18 cellular contexts compared by ENCODE assay signal in genomic region chr9:101376117-101376866, GRCh38. TPM values are rescaled to one million over a fixed set of nuclear protein-coding genes. Genes with fewer than 3 reads are reported as not detected.
A peak's percentile ranks its signal among the peaks of the same experiment; 100 is the strongest.
DNase-seq lines count a peak whose midpoint lies in the region; ATAC-seq and TF ChIP-seq lines count a peak whose summit lies in the region.
"Had no signal": no experiment of that assay in that cellular context is flagged by ENCODE, and none has a peak within 500 bp of the region (broad histone marks: within the 10 kb centered on the region; RNA-seq: fewer than 3 reads in every experiment).

No MANE protein-coding gene starts in this region.

- intact Hi-C loops in activated CD4-positive, alpha-beta T cell treated with anti-CD3 and anti-CD28 coated beads for 36 hours (cut with DNase I, micrococcal nuclease), result no loop called here

- ATAC-seq in HG02678 (IDR thresholded peaks at IDR 0.05; ENCODE audit: unreplicated experiment), result no peak
- ATAC-seq in activated CD4-positive, alpha-beta T cell treated with anti-CD3 and anti-CD28 coated beads for 36 hours, result no peak

- H3K27ac Mint-ChIP-seq in activated CD4-positive, alpha-beta T cell treated with anti-CD3 and anti-CD28 coated beads for 36 hours, result no peak overlapping the region
- H3K27ac Mint-ChIP-seq: CD14-positive monocyte had no signal

- DNase-seq in AG20443 (ENCODE audit: low spot score), result peak; percentile 81
- DNase-seq in M059J (ENCODE audit: low read depth), result peak; percentile 77
- peak; percentile 45 for DNase-seq in choroid plexus epithelial cell (ENCODE audit: low read depth)
- peak; percentile 61 for DNase-seq in non-pigmented ciliary epithelial cell (ENCODE audit: low read depth)
- DNase-seq in NCI-H146 (lab: John Stamatoyannopoulos, UW), result no peak
- DNase-seq in activated CD4-positive, alpha-beta T cell treated with anti-CD3 and anti-CD28 coated beads for 36 hours, result no peak
- DNase-seq in HEK293T (ENCODE audit: extremely low spot score), result no peak
- DNase-seq: activated CD4-positive, alpha-beta T cell treated with anti-CD3 and anti-CD28 coated beads for 48 hours; NCI-H2171; stimulated activated CD4-positive, alpha-beta T cell treated with anti-CD3 and anti-CD28 coated beads, Interleukin-2, amount 100 ng/mL, for 48 hours; stimulated activated naive CD4-positive, alpha-beta T cell; SW 1271 had no signal

- TF ChIP-seq CTCF in choroid plexus epithelial cell (conservative IDR thresholded peaks at IDR 0.05; ENCODE audit: low read depth, low read length), result no peak

- CTCF ChIA-PET in activated CD4-positive, alpha-beta T cell treated with anti-CD3 and anti-CD28 coated beads for 36 hours (lab: Charles Lee), result interaction anchor here (0.6 kb wide), 1 partner anchor 206 kb away, joined by 3 read pairs; no protein-coding TSS in a partner anchor
- CTCF ChIA-PET in HEK293T (lab: Yijun Ruan, JAX), result no interaction called here

- H3K4me1 Mint-ChIP-seq in activated CD4-positive, alpha-beta T cell treated with anti-CD3 and anti-CD28 coated beads for 36 hours, result no peaks in the 10 kb centered on the region
- H3K4me1 Mint-ChIP-seq: CD14-positive monocyte had no signal

- H3K9me3 Mint-ChIP-seq in activated CD4-positive, alpha-beta T cell treated with anti-CD3 and anti-CD28 coated beads for 36 hours (ENCODE audit: low read depth), result no peaks in the 10 kb centered on the region

- no peak overlapping the region for H3K4me3 ChIP-seq in choroid plexus epithelial cell (ENCODE audit: low read depth, low read length)
- H3K4me3 ChIP-seq: cardiac muscle cell had no signal

- H3K4me3 Mint-ChIP-seq in activated CD4-positive, alpha-beta T cell treated with anti-CD3 and anti-CD28 coated beads for 36 hours, result no peak overlapping the region
- H3K4me3 Mint-ChIP-seq: CD14-positive monocyte had no signal

- H3K36me3 Mint-ChIP-seq in activated CD4-positive, alpha-beta T cell treated with anti-CD3 and anti-CD28 coated beads for 36 hours (ENCODE audit: low read depth), result no peaks in the 10 kb centered on the region
- H3K36me3 Mint-ChIP-seq: CD14-positive monocyte had no signal

- H3K27me3 Mint-ChIP-seq in activated CD4-positive, alpha-beta T cell treated with anti-CD3 and anti-CD28 coated beads for 36 hours, result peaks cover 9% of the 10 kb centered on the region

- POLR2A ChIA-PET in activated CD4-positive, alpha-beta T cell treated with anti-CD3 and anti-CD28 coated beads for 36 hours (lab: Charles Lee), result no interaction called here
- POLR2A ChIA-PET in HEK293T (lab: Yijun Ruan, JAX), result interaction anchor here (1.3 kb wide), 1 partner anchor 22 kb away, joined by 4 read pairs; the partner anchor contains the start of genes MRPL50 and ZNF189

TF ChIP-seq in HEK293T, 16 proteins besides CTCF, POLR2A, EP300 and RAD21:
- TF ChIP-seq CTBP1 (IDR thresholded peaks at IDR 0.05; ENCODE audit: borderline replicate concordance) (no peak), SUZ12 (IDR thresholded peaks at IDR 0.05) (no peak), ELF4 (IDR thresholded peaks at IDR 0.05) (no peak), SP1 (IDR thresholded peaks at IDR 0.05) (no peak), PKNOX1 (IDR thresholded peaks at IDR 0.05) (no peak), BHLHE40 (IDR thresholded peaks at IDR 0.05; ENCODE audit: borderline replicate concordance) (no peak), FOXA1 (IDR thresholded peaks at IDR 0.05) (no peak), LEF1 (IDR thresholded peaks at IDR 0.05; ENCODE audit: borderline replicate concordance) (no peak), ZNF384 (IDR thresholded peaks at IDR 0.05) (no peak), ARNT (IDR thresholded peaks at IDR 0.05) (no peak), NFRKB (IDR thresholded peaks at IDR 0.05) (no peak)

RNA-seq across cellular contexts. Expression of gene BAAT, which starts 8.5 kb away (rescaled TPM):
- not detected in 2 replicates for total RNA-seq in M059J (2014; rRNA removed; shearing (Covaris generic))
- total RNA-seq in activated CD4-positive, alpha-beta T cell treated with anti-CD3 and anti-CD28 coated beads for 36 hours, result under 1 TPM in 1 of 2 experiments, not detected in 1; 0.07 TPM
- total RNA-seq: cardiac muscle cell, epithelial cell of proximal tubule, G401 had no signal

RNA-seq across cellular contexts. Expression of gene MRPL50, which starts 22.1 kb away (rescaled TPM):
- total RNA-seq in M059J (2014; rRNA removed; shearing (Covaris generic)), result 29.2 and 34.4 TPM in 2 replicates
- 10 to 100 TPM; 15.5 to 17.0 TPM for total RNA-seq in activated CD4-positive, alpha-beta T cell treated with anti-CD3 and anti-CD28 coated beads for 36 hours

RNA-seq across cellular contexts. Expression of gene ZNF189, which starts 22.4 kb away (rescaled TPM):
- total RNA-seq in M059J (2014; rRNA removed; shearing (Covaris generic)), result 11.1 and 15.1 TPM in 2 replicates
- 10 to 100 TPM; 10.2 to 13.1 TPM for total RNA-seq in activated CD4-positive, alpha-beta T cell treated with anti-CD3 and anti-CD28 coated beads for 36 hours

RNA-seq across cellular contexts. Expression of gene ALDOB, which starts 59.3 kb away (rescaled TPM):
- total RNA-seq in M059J (2014; rRNA removed; shearing (Covaris generic)), result not detected in 2 replicates
- not detected for total RNA-seq in activated CD4-positive, alpha-beta T cell treated with anti-CD3 and anti-CD28 coated beads for 36 hours
- total RNA-seq: cardiac muscle cell, epithelial cell of proximal tubule, G401, pulmonary artery endothelial cell had no signal

Comparison
In these comparisons a context has a peak if more than half of its experiments do, and no peak if none do; other contexts are left out.
1. DNase-seq: peak in AG20443 (single experiment), M059J (single experiment), choroid plexus epithelial cell (single experiment) and non-pigmented ciliary epithelial cell (single experiment); none in NCI-H146 (single experiment), activated CD4-positive, alpha-beta T cell treated with anti-CD3 and anti-CD28 coated beads for 36 hours (single experiment) and HEK293T (single experiment).